In the genomic region with DNA sequence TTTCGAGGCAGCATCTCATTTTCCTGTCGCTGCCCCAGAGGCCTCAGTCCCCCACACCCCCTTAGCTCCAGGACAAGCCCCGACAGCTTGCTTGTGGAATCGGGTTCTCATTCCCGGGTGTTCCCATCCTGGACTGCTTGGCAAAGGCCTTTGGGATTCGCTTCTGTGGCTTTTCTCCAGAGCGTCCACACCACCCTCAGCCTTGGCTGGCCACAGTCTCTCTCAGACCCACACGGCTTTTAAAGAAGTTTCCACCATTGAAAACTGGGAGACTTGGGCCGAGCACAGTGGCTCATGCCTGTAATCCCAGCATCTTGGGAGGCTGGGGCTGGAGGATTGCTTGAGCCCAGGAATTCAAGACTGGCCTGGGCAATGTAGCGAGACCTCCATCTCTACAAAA, we compare ENCODE assay signal across 23 cellular contexts. TPM values are rescaled to one million over a fixed set of nuclear protein-coding genes. Genes with fewer than 3 reads are reported as not detected.
DNase-seq lines count a peak whose midpoint lies in the region; ATAC-seq, FAIRE-seq and TF ChIP-seq lines count a peak whose summit lies in the region.
"Had no signal": no experiment of that assay in that cellular context is flagged by ENCODE, and none has a peak within 500 bp of the region (broad histone marks: within the 10 kb centered on the region; RNA-seq: fewer than 3 reads in every experiment).

No MANE protein-coding gene starts in this region.

- H3K79me1 ChIP-seq in H1 (ENCODE audit: low read depth, low read length): no peaks in the 10 kb centered on the region

- H4K5ac ChIP-seq in H1 (ENCODE audit: insufficient read length, low read depth, low read length): no peak overlapping the region

- no peak overlapping the region for H2BK20ac ChIP-seq in H1 (ENCODE audit: low read length)

- POLR2A ChIA-PET in H1 (lab: Charles Lee; ENCODE audit: partially characterized antibody): interaction anchor here (1.3 kb wide), 1 partner anchor 10 kb away, joined by 3 read pairs; no protein-coding TSS in a partner anchor

- H3K18ac ChIP-seq in H1 (ENCODE audit: extremely low read depth, low read length): no peak overlapping the region

- no peaks in the 10 kb centered on the region for H3K23me2 ChIP-seq in H1 (ENCODE audit: low read depth, low read length)

- H3K9me3 ChIP-seq in BLaER1 (no peaks in the 10 kb centered on the region), H1 (ENCODE audit: insufficient read depth in 2 of 2, low read depth in 1 of 2, low read length in 1 of 2) (no peaks in the 10 kb centered on the region)
- H3K9me3 ChIP-seq: HAP-1 had no signal

- 80% methylated on average over 10 of the region's 10 CpGs; no CpG with 5 or more reads in 1 of the 2 experiments for WGBS in H1 (ENCODE audit: extremely low coverage in 1 of 2, insufficient coverage in 1 of 2, insufficient read length in 1 of 2, insufficient replicate concordance in 2 of 2, low coverage in 1 of 2, low lambda C conversion rate in 2 of 2, missing lambda C conversion rate in 1 of 2), 2 experiments

- no peak for FAIRE-seq in H1 (lab: Jason Lieb, UNC)
- FAIRE-seq: A204.1, GM12878, GM18507 had no signal

- 0 out of 2 replicates have a peak overlapping the region, but pooled peaks have one; percentile 50 for H2BK12ac ChIP-seq in H1 (ENCODE audit: low read depth, low read length)

- H4K20me1 ChIP-seq in BLaER1: no peaks in the 10 kb centered on the region
- H4K20me1 ChIP-seq in H1 (replicated peaks in 1 of 2; ENCODE audit: control insufficient read depth in 1 of 2, insufficient read depth in 2 of 2, low read length in 2 of 2): no peaks in the 10 kb centered on the region

- ATAC-seq in activated CD8-positive, alpha-beta memory T cell treated with anti-CD3 and anti-CD28 coated beads, Interleukin-2, amount 10 ng/mL, durations not matched to agents 7 days and 5 days: no peak
- no peak for ATAC-seq in HG02840 (IDR thresholded peaks at IDR 0.05; ENCODE audit: low FRiP score, unreplicated experiment)
- ATAC-seq: GM12878 had no signal

- H4K8ac ChIP-seq in H1 (ENCODE audit: extremely low read depth, insufficient read depth, low read length): no peak overlapping the region

- H3K27ac ChIP-seq in BLaER1 (no peak overlapping the region), H1 (ENCODE audit: low read depth, low read length) (no peak overlapping the region)
- H3K27ac ChIP-seq: PC-9 had no signal

- peaks cover under 1% of the 10 kb centered on the region for H3K36me3 Mint-ChIP-seq in activated CD8-positive, alpha-beta memory T cell treated with anti-CD3 and anti-CD28 coated beads, Interleukin-2, amount 10 ng/mL, durations not matched to agents 7 days and 5 days
- H3K36me3 Mint-ChIP-seq in osteocyte (ENCODE audit: unreplicated experiment) (no peaks in the 10 kb centered on the region), HFFc6 (ENCODE audit: low read depth) (no peaks in the 10 kb centered on the region)
- H3K36me3 Mint-ChIP-seq: CD4-positive, CD25-positive, alpha-beta regulatory T cell had no signal

- DNase-seq in activated CD8-positive, alpha-beta memory T cell treated with anti-CD3 and anti-CD28 coated beads, Interleukin-2, amount 50 U/mL, for 48 hours: peak; percentile 36
- DNase-seq in activated CD8-positive, alpha-beta memory T cell treated with anti-CD3 and anti-CD28 coated beads, Interleukin-2, amount 10 ng/mL, durations not matched to agents 7 days and 5 days: no peak
- DNase-seq in H1 (ENCODE audit: low read depth in 1 of 2, low spot score in 2 of 2) (no peak), osteocyte (ENCODE audit: extremely low spot score, unreplicated experiment) (peak; percentile 65), HFFc6 (no peak), NCI-H146 treated with DMSO at 0.1 percent for 48 hours (lab: John Stamatoyannopoulos, UW; ENCODE audit: unreplicated experiment) (no peak)
- DNase-seq: CD4-positive, CD25-positive, alpha-beta regulatory T cell; DMS79; IMR-90; Kasumi-1; NCI-H1105 treated with DMSO at 0.1 percent for 48 hours; NCI-H1930; NCI-H2171; NCI-H446 treated with DMSO at 0.1 percent for 48 hours; NCI-H748 treated with DMSO at 0.1 percent for 48 hours; PC-9 had no signal

- H3K79me2 ChIP-seq in H1 (ENCODE audit: control insufficient read depth in 1 of 2, insufficient read depth in 2 of 2, low read length in 2 of 2): no peaks in the 10 kb centered on the region

- no peak overlapping the region for H3K27ac Mint-ChIP-seq in activated CD8-positive, alpha-beta memory T cell treated with anti-CD3 and anti-CD28 coated beads, Interleukin-2, amount 10 ng/mL, durations not matched to agents 7 days and 5 days
- no peak overlapping the region for H3K27ac Mint-ChIP-seq in osteocyte (ENCODE audit: unreplicated experiment)
- no peak overlapping the region for H3K27ac Mint-ChIP-seq in HFFc6
- H3K27ac Mint-ChIP-seq: CD4-positive, CD25-positive, alpha-beta regulatory T cell had no signal

- no peak for TF ChIP-seq EP300 in H1 (IDR thresholded peaks at IDR 0.05; ENCODE audit: borderline replicate concordance in 1 of 2, low read depth in 2 of 2, low read length in 2 of 2)

- H3K4me3 ChIP-seq in BLaER1 (no peak overlapping the region), H1 (ENCODE audit: extremely low read depth in 1 of 4, insufficient read depth in 2 of 4, low read depth in 3 of 4, low read length in 4 of 4) (no peak overlapping the region)
- H3K4me3 ChIP-seq: GM12878, HAP-1, PC-9 had no signal

- no peak for TF ChIP-seq RAD21 in H1 (IDR thresholded peaks at IDR 0.05 in 1 of 2, conservative IDR thresholded peaks at IDR 0.05 in 1 of 2; ENCODE audit: low read depth in 2 of 2, low read length in 2 of 2)

- no peaks in the 10 kb centered on the region for H3K27me3 Mint-ChIP-seq in activated CD8-positive, alpha-beta memory T cell treated with anti-CD3 and anti-CD28 coated beads, Interleukin-2, amount 10 ng/mL, durations not matched to agents 7 days and 5 days
- H3K27me3 Mint-ChIP-seq in osteocyte (ENCODE audit: unreplicated experiment) (no peaks in the 10 kb centered on the region), HFFc6 (ENCODE audit: insufficient read depth) (peaks cover 5% of the 10 kb centered on the region)
- H3K27me3 Mint-ChIP-seq: CD4-positive, CD25-positive, alpha-beta regulatory T cell had no signal

- H3K14ac ChIP-seq in H1 (ENCODE audit: insufficient read length): no peak overlapping the region

- H3K9me3 Mint-ChIP-seq in activated CD8-positive, alpha-beta memory T cell treated with anti-CD3 and anti-CD28 coated beads, Interleukin-2, amount 10 ng/mL, durations not matched to agents 7 days and 5 days (ENCODE audit: low read depth): no peaks in the 10 kb centered on the region
- H3K9me3 Mint-ChIP-seq in osteocyte (ENCODE audit: unreplicated experiment) (no peaks in the 10 kb centered on the region), HFFc6 (no peaks in the 10 kb centered on the region)
- H3K9me3 Mint-ChIP-seq: CD4-positive, CD25-positive, alpha-beta regulatory T cell had no signal

- H3K4ac ChIP-seq in H1 (replicated peaks; ENCODE audit: insufficient read length, low read depth, low read length): no peak overlapping the region

- no peak for TF ChIP-seq CTCF in H1 (IDR thresholded peaks at IDR 0.05; ENCODE audit: control extremely low read depth in 1 of 3, insufficient read depth in 1 of 3, low read depth in 1 of 3, low read length in 3 of 3)
- no peak for TF ChIP-seq CTCF in osteocyte (IDR thresholded peaks at IDR 0.05)
- no peak for TF ChIP-seq CTCF in HFFc6 (IDR thresholded peaks at IDR 0.05)

- no peak overlapping the region for H2AK5ac ChIP-seq in H1 (ENCODE audit: low read depth, low read length)

- H3K4me2 ChIP-seq in BLaER1: peak overlapping the region; percentile 39
- no peak overlapping the region for H3K4me2 ChIP-seq in H1 (ENCODE audit: insufficient read depth in 1 of 2, low read depth in 2 of 2, low read length in 2 of 2)
- H3K4me2 ChIP-seq: PC-9 had no signal

- no peak overlapping the region for H2BK5ac ChIP-seq in H1 (ENCODE audit: low read depth, low read length)

- H2BK120ac ChIP-seq in H1 (replicated peaks; ENCODE audit: low read depth, low read length): no peak overlapping the region

- no peak overlapping the region for H2BK15ac ChIP-seq in H1 (ENCODE audit: low read length)

- no peak for TF ChIP-seq POLR2A in H1 (IDR thresholded peaks at IDR 0.05; ENCODE audit: control extremely low read depth in 1 of 2, low read depth in 2 of 2, low read length in 2 of 2)

- H3K4me3 Mint-ChIP-seq in activated CD8-positive, alpha-beta memory T cell treated with anti-CD3 and anti-CD28 coated beads, Interleukin-2, amount 10 ng/mL, durations not matched to agents 7 days and 5 days: no peak overlapping the region
- H3K4me3 Mint-ChIP-seq in osteocyte (ENCODE audit: unreplicated experiment): no peak overlapping the region
- no peak overlapping the region for H3K4me3 Mint-ChIP-seq in HFFc6
- H3K4me3 Mint-ChIP-seq: CD4-positive, CD25-positive, alpha-beta regulatory T cell had no signal

- H3K4me1 ChIP-seq in BLaER1 (peaks cover 99% of the 10 kb centered on the region), H1 (replicated peaks in 1 of 4; ENCODE audit: control insufficient read depth in 3 of 4, insufficient read depth in 4 of 4, low read length in 3 of 4) (peaks cover 0 to 16% (median 10%) of the 10 kb centered on the region in 4 experiments; a peak in 6 of 7 replicates)

- no peaks in the 10 kb centered on the region for H3K4me1 Mint-ChIP-seq in activated CD8-positive, alpha-beta memory T cell treated with anti-CD3 and anti-CD28 coated beads, Interleukin-2, amount 10 ng/mL, durations not matched to agents 7 days and 5 days
- H3K4me1 Mint-ChIP-seq in osteocyte (ENCODE audit: unreplicated experiment) (no peaks in the 10 kb centered on the region), HFFc6 (ENCODE audit: low read depth) (no peaks in the 10 kb centered on the region)

- no peak overlapping the region for H2AFZ ChIP-seq in H1 (ENCODE audit: low read length)
- H2AFZ ChIP-seq: PC-9 had no signal

- H3K36me3 ChIP-seq in BLaER1 (no peaks in the 10 kb centered on the region), H1 (ENCODE audit: control insufficient read depth in 2 of 4, insufficient read depth in 4 of 4, low read length in 3 of 4) (peaks cover 0 to 3% (median 0%) of the 10 kb centered on the region in 4 experiments; a peak in 1 of 8 replicates)
- H3K36me3 ChIP-seq: HAP-1 had no signal

- H3K9ac ChIP-seq in BLaER1 (no peak overlapping the region), H1 (replicated peaks in 1 of 4; ENCODE audit: extremely low read depth in 1 of 4, low read depth in 3 of 4, low read length in 3 of 4) (no peak overlapping the region)

- H3K27me3 ChIP-seq in BLaER1 (no peaks in the 10 kb centered on the region), H1 (replicated peaks in 1 of 4; ENCODE audit: control insufficient read depth in 3 of 4, extremely low read depth in 1 of 4, insufficient read depth in 3 of 4, low read length in 3 of 4) (no peaks in the 10 kb centered on the region)

- H3K23ac ChIP-seq in H1 (ENCODE audit: insufficient read length): no peak overlapping the region

- CTCF ChIA-PET in activated CD8-positive, alpha-beta memory T cell treated with anti-CD3 and anti-CD28 coated beads, Interleukin-2, amount 10 ng/mL, durations not matched to agents 7 days and 5 days (lab: Charles Lee): no interaction called here
- CTCF ChIA-PET in H1 (lab: Charles Lee; ENCODE audit: partially characterized antibody): interaction anchor here (1.2 to 1.6 kb wide), 3 partner anchors 12 to 50 kb away, joined by 4 to 7 read pairs (median 6); no protein-coding TSS in a partner anchor

- H4K91ac ChIP-seq in H1 (replicated peaks; ENCODE audit: insufficient read length, low read length): no peak overlapping the region

- H3K56ac ChIP-seq in H1 (replicated peaks; ENCODE audit: insufficient read length, low read depth, low read length): no peak overlapping the region

RNA-seq across cellular contexts. Expression of a gene that starts 2.7 kb away (rescaled TPM):
- total RNA-seq in activated CD8-positive, alpha-beta memory T cell treated with anti-CD3 and anti-CD28 coated beads, Interleukin-2, amount 10 ng/mL, durations not matched to agents 7 days and 5 days: under 1 TPM in 1 of 2 experiments, not detected in 1; 0.05 TPM
- total RNA-seq in H1 (2021; fragmentation: NEBNext Ultra II Directional; extraction: Animal tissue kit (Norgen Biotek cat#: 25700)): 1.3 and 1.8 TPM in 2 replicates
- 0.68 and 1.6 TPM in 2 replicates for polyA plus RNA-seq in H1 (2011; rRNA removed)
- polyA plus RNA-seq in H1 (2011; cell fraction: cytosol; rRNA removed): 1.3 TPM
- 2.8 TPM for polyA plus RNA-seq in H1 (2011; cell fraction: nucleus; rRNA removed)
- polyA plus RNA-seq in H1 (2012, experiment 1 of 2): 0.54 to 1.2 TPM (median 0.82 TPM) in 4 replicates
- 0.66 TPM for polyA plus RNA-seq in H1 (2012, experiment 2 of 2)
- polyA plus RNA-seq in H1 (2013, experiment 1 of 2): 0.75 TPM
- 0.64 TPM for polyA plus RNA-seq in H1 (2013, experiment 2 of 2)
- 0.15 and 0.60 TPM in 2 replicates for polyA minus RNA-seq in H1 (2011; rRNA and poly(A)+ RNA removed)
- polyA minus RNA-seq in H1 (2011; cell fraction: cytosol; rRNA and poly(A)+ RNA removed): 0.73 TPM
- 1.2 TPM for polyA minus RNA-seq in H1 (2011; cell fraction: nucleus; rRNA and poly(A)+ RNA removed)
- not detected in 2 replicates for total RNA-seq in osteocyte
- 1 to 10 TPM; 1.0 to 3.0 (median 2.6) TPM for total RNA-seq in HFFc6 (2021; fragmentation: NEBNext Ultra II Directional; extraction: Animal tissue kit (Norgen Biotek cat#: 25700))
- total RNA-seq: CD4-positive, CD25-positive, alpha-beta regulatory T cell; HT-29 had no signal
- polyA plus RNA-seq: CD4-positive, CD25-positive, alpha-beta regulatory T cell had no signal

RNA-seq across cellular contexts. Expression of a gene that starts 35.6 kb away (rescaled TPM):
- not detected for total RNA-seq in activated CD8-positive, alpha-beta memory T cell treated with anti-CD3 and anti-CD28 coated beads, Interleukin-2, amount 10 ng/mL, durations not matched to agents 7 days and 5 days
- 0.08 TPM in 1 of 2 replicates, not detected in the other for total RNA-seq in H1 (2021; fragmentation: NEBNext Ultra II Directional; extraction: Animal tissue kit (Norgen Biotek cat#: 25700))
- 0.03 TPM in 1 of 2 replicates, not detected in the other for polyA plus RNA-seq in H1 (2011; rRNA removed)
- polyA plus RNA-seq in H1 (2011; cell fraction: cytosol; rRNA removed): 0.01 TPM
- polyA plus RNA-seq in H1 (2011; cell fraction: nucleus; rRNA removed): 0.07 TPM
- not detected in 4 replicates for polyA plus RNA-seq in H1 (2012, experiment 1 of 2)
- not detected for polyA plus RNA-seq in H1 (2012, experiment 2 of 2)
- not detected for polyA plus RNA-seq in H1 (2013, experiment 1 of 2)
- not detected for polyA plus RNA-seq in H1 (2013, experiment 2 of 2)
- polyA minus RNA-seq in H1 (2011; rRNA and poly(A)+ RNA removed): not detected in 2 replicates
- polyA minus RNA-seq in H1 (2011; cell fraction: cytosol; rRNA and poly(A)+ RNA removed): not detected
- not detected for polyA minus RNA-seq in H1 (2011; cell fraction: nucleus; rRNA and poly(A)+ RNA removed)
- 1.0 and 1.2 TPM in 2 replicates for total RNA-seq in osteocyte
- under 1 TPM in 4 of 6 experiments, not detected in 2; 0.05 to 0.14 (median 0.12) TPM for total RNA-seq in HFFc6 (2021; fragmentation: NEBNext Ultra II Directional; extraction: Animal tissue kit (Norgen Biotek cat#: 25700))
- total RNA-seq: CD4-positive, CD25-positive, alpha-beta regulatory T cell; GM12878 had no signal
- polyA plus RNA-seq: CD4-positive, CD25-positive, alpha-beta regulatory T cell had no signal

RNA-seq across cellular contexts. Expression of a gene that starts 42.1 kb away (rescaled TPM):
- total RNA-seq in activated CD8-positive, alpha-beta memory T cell treated with anti-CD3 and anti-CD28 coated beads, Interleukin-2, amount 10 ng/mL, durations not matched to agents 7 days and 5 days: 10 to 100 TPM; 29.1 to 53.8 TPM
- 79.0 and 83.7 TPM in 2 replicates for total RNA-seq in H1 (2021; fragmentation: NEBNext Ultra II Directional; extraction: Animal tissue kit (Norgen Biotek cat#: 25700))
- polyA plus RNA-seq in H1 (2011; rRNA removed): 79.5 and 111 TPM in 2 replicates
- polyA plus RNA-seq in H1 (2011; cell fraction: cytosol; rRNA removed): 68.5 TPM
- polyA plus RNA-seq in H1 (2011; cell fraction: nucleus; rRNA removed): 100.0 TPM
- 65.1 to 71.0 TPM (median 67.4 TPM) in 4 replicates for polyA plus RNA-seq in H1 (2012, experiment 1 of 2)
- 70.8 TPM for polyA plus RNA-seq in H1 (2012, experiment 2 of 2)
- polyA plus RNA-seq in H1 (2013, experiment 1 of 2): 43.4 TPM
- 44.4 TPM for polyA plus RNA-seq in H1 (2013, experiment 2 of 2)
- polyA minus RNA-seq in H1 (2011; rRNA and poly(A)+ RNA removed): 63.7 and 76.3 TPM in 2 replicates
- polyA minus RNA-seq in H1 (2011; cell fraction: cytosol; rRNA and poly(A)+ RNA removed): 40.9 TPM
- 77.6 TPM for polyA minus RNA-seq in H1 (2011; cell fraction: nucleus; rRNA and poly(A)+ RNA removed)
- 22.1 and 22.5 TPM in 2 replicates for total RNA-seq in osteocyte
- 10 to 100 TPM; 11.3 to 16.4 (median 12.3) TPM for total RNA-seq in HFFc6 (2021; fragmentation: NEBNext Ultra II Directional; extraction: Animal tissue kit (Norgen Biotek cat#: 25700))

RNA-seq across cellular contexts. Expression of a gene that starts 55.9 kb away (rescaled TPM):
- not detected for total RNA-seq in activated CD8-positive, alpha-beta memory T cell treated with anti-CD3 and anti-CD28 coated beads, Interleukin-2, amount 10 ng/mL, durations not matched to agents 7 days and 5 days
- total RNA-seq in H1 (2021; fragmentation: NEBNext Ultra II Directional; extraction: Animal tissue kit (Norgen Biotek cat#: 25700)): 1.8 and 2.5 TPM in 2 replicates
- polyA plus RNA-seq in H1 (2011; rRNA removed): 3.6 and 5.1 TPM in 2 replicates
- 4.8 TPM for polyA plus RNA-seq in H1 (2011; cell fraction: cytosol; rRNA removed)
- polyA plus RNA-seq in H1 (2011; cell fraction: nucleus; rRNA removed): 10.3 TPM
- 2.8 to 3.5 TPM (median 2.8 TPM) in 4 replicates for polyA plus RNA-seq in H1 (2012, experiment 1 of 2)
- polyA plus RNA-seq in H1 (2012, experiment 2 of 2): 3.2 TPM
- polyA plus RNA-seq in H1 (2013, experiment 1 of 2): 3.1 TPM
- polyA plus RNA-seq in H1 (2013, experiment 2 of 2): 2.8 TPM
- 1.1 and 1.3 TPM in 2 replicates for polyA minus RNA-seq in H1 (2011; rRNA and poly(A)+ RNA removed)
- polyA minus RNA-seq in H1 (2011; cell fraction: cytosol; rRNA and poly(A)+ RNA removed): 2.8 TPM
- 1.4 TPM for polyA minus RNA-seq in H1 (2011; cell fraction: nucleus; rRNA and poly(A)+ RNA removed)
- total RNA-seq in osteocyte: 1.0 and 1.2 TPM in 2 replicates
- under 1 TPM in 5 of 6 experiments, not detected in 1; 0.19 to 0.46 (median 0.41) TPM for total RNA-seq in HFFc6 (2021; fragmentation: NEBNext Ultra II Directional; extraction: Animal tissue kit (Norgen Biotek cat#: 25700))
- total RNA-seq: CD4-positive, CD25-positive, alpha-beta regulatory T cell; GM12878 had no signal
- polyA plus RNA-seq: GM12878 had no signal

Comparison
In these comparisons a context has a peak if more than half of its experiments do, and no peak if none do; other contexts are left out.
1. DNase-seq: peak in activated CD8-positive, alpha-beta memory T cell treated with anti-CD3 and anti-CD28 coated beads, Interleukin-2, amount 50 U/mL, for 48 hours (single experiment) and osteocyte (single experiment); none in activated CD8-positive, alpha-beta memory T cell treated with anti-CD3 and anti-CD28 coated beads, Interleukin-2, amount 10 ng/mL, durations not matched to agents 7 days and 5 days (single experiment), H1 (0 of 2), HFFc6 (single experiment) and NCI-H146 treated with DMSO at 0.1 percent for 48 hours (single experiment).